Comparison of ENCODE assay signal across 8 cellular contexts in the genomic region with DNA sequence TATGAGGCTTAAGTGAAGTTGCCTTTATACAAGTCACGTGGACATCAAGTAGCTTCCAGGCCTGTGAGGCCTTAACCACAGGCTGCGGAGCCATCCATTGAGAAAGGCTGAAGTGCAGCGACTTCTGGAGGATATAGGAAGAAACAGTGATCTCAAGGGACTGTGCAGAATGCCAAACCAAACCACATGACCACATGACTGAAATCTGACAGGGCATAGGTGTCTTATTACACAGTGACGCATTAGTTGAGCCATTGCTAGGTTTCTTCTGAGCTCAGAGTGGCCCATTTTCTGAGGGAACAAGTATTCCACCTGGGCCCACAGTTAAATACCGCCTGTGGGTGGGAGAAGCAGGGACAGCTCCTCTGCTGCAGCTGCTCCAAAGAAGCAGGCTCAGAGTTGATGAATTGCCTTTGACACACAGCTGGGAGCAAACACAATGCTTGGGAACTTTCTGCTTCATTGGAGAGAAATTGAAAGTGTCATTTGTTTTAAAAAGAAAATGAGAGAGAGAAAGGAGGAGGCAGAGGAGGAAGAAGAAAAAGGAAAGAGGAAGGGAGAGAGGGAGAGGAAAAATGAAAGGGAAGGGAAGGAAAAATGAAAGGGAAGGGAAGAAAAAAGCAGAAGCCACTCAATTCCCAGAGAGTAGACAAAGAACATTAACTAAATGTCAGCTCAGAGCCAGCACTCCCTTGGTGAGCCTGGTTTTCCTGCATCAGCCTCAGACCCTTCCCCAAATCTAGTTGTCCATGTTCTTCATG.
A peak's percentile ranks its signal among the peaks of the same experiment; 100 is the strongest.
DNase-seq lines count a peak whose midpoint lies in the region; ATAC-seq and TF ChIP-seq lines count a peak whose summit lies in the region.

No MANE protein-coding gene starts in this region.

- H3K9me3 Mint-ChIP-seq in immature natural killer cell, result no peaks in the 10 kb centered on the region

- H3K27ac Mint-ChIP-seq in immature natural killer cell, result peak overlapping the region in 2 of 6 donors; percentile 0 to 1

- H3K4me1 Mint-ChIP-seq in immature natural killer cell, result peaks cover 0 to 15% of the 10 kb centered on the region in 2 donors

- no peak for TF ChIP-seq CTCF in fibroblast of pulmonary artery (IDR thresholded peaks at IDR 0.05; ENCODE audit: low read length, missing control alignments)

- H3K4me3 ChIP-seq in fibroblast of pulmonary artery (replicated peaks; ENCODE audit: low read depth, low read length), result no peak overlapping the region

- peak; percentile 50 for DNase-seq in RPMI8226
- peak; percentile 88 for DNase-seq in fibroblast of pulmonary artery (ENCODE audit: low read depth)
- no peak for DNase-seq in immature natural killer cell
- DNase-seq in HuH-7.5 (ENCODE audit: low spot score), result no peak
- no peak for DNase-seq in stimulated activated CD4-positive, alpha-beta T cell treated with anti-CD3 and anti-CD28 coated beads, Interleukin-4, amount 100 ng/mL, for 24 hours
- DNase-seq in stimulated activated CD4-positive, alpha-beta T cell treated with anti-CD3 and anti-CD28 coated beads, Interleukin-12 subunit alpha, Interleukin-12 subunit beta, amount 100 ng/mL, for 4 hours, result no peak

- peaks cover 55 to 78% (median 77%) of the 10 kb centered on the region in 3 donors for H3K36me3 Mint-ChIP-seq in immature natural killer cell

- ATAC-seq in GM18870 (IDR thresholded peaks at IDR 0.05; ENCODE audit: unreplicated experiment) (peak; percentile 93), HG03439 (IDR thresholded peaks at IDR 0.05; ENCODE audit: unreplicated experiment) (peak; percentile 86)

- no peak overlapping the region for H3K4me3 Mint-ChIP-seq in immature natural killer cell

- peaks cover 0 to 2% (median 0%) of the 10 kb centered on the region in 3 donors for H3K27me3 Mint-ChIP-seq in immature natural killer cell (ENCODE audit: low read depth in 3 of 3)

Comparison
In these comparisons a context has a peak if more than half of its experiments do, and no peak if none do; other contexts are left out.
1. DNase-seq: peak in RPMI8226 (single experiment) and fibroblast of pulmonary artery (single experiment); none in immature natural killer cell (0 of 3), HuH-7.5 (single experiment), stimulated activated CD4-positive, alpha-beta T cell treated with anti-CD3 and anti-CD28 coated beads, Interleukin-4, amount 100 ng/mL, for 24 hours (single experiment) and stimulated activated CD4-positive, alpha-beta T cell treated with anti-CD3 and anti-CD28 coated beads, Interleukin-12 subunit alpha, Interleukin-12 subunit beta, amount 100 ng/mL, for 4 hours (single experiment).